In genomic region chr12:28827841-28828240, GRCh38 we compare ENCODE assay signal across 33 cellular contexts.
"Had no signal": no experiment of that assay in that cellular context is flagged by ENCODE, and none has a peak within 500 bp of the region (broad histone marks: within the 10 kb centered on the region; RNA-seq: fewer than 3 reads in every experiment).

No MANE protein-coding gene starts in this region.

- DNase-seq: activated CD4-positive, alpha-beta memory T cell treated with anti-CD3 and anti-CD28 coated beads, Interleukin-2, amount 10 ng/mL, durations not matched to agents 7 days and 5 days; activated CD4-positive, alpha-beta T cell treated with anti-CD3 and anti-CD28 coated beads for 1 hour; activated CD4-positive, alpha-beta T cell treated with anti-CD3 and anti-CD28 coated beads, Interleukin-2, amount 10 ng/mL, durations not matched to agents 7 days and 5 days; activated CD8-positive, alpha-beta memory T cell treated with anti-CD3 and anti-CD28 coated beads, Interleukin-2, amount 50 U/mL, for 48 hours; activated gamma-delta T cell; activated naive CD4-positive, alpha-beta T cell treated with anti-CD3 and anti-CD28 coated beads, Interleukin-2, amount 10 ng/mL, durations not matched to agents 7 days and 5 days; activated naive CD8-positive, alpha-beta T cell treated with anti-CD3 and anti-CD28 coated beads, Interleukin-2, amount 10 ng/mL, durations not matched to agents 7 days and 5 days; activated T-cell treated with anti-CD3 and anti-CD28 coated beads, Interleukin-2, amount 50 U/mL, for 24 hours; dorsolateral prefrontal cortex; effector memory CD4-positive, alpha-beta T cell; head of caudate nucleus; hippocampal formation; kidney; left colon; mucosa of descending colon; occipital lobe; psoas muscle; sigmoid colon; small intestine; stimulated activated CD4-positive, alpha-beta T cell treated with anti-CD3 and anti-CD28 coated beads, Interleukin-4, amount 100 ng/mL, for 24 hours; T1000; trophoblast cell had no signal

- H3K4me1 ChIP-seq: ascending aorta, parathyroid adenoma, psoas muscle, sigmoid colon had no signal

- H2AFZ ChIP-seq: parathyroid adenoma had no signal

- H3K27me3 ChIP-seq: ascending aorta, sigmoid colon had no signal

- H3K9ac ChIP-seq: parathyroid adenoma had no signal

- H3K27me3 Mint-ChIP-seq: activated CD4-positive, alpha-beta memory T cell treated with anti-CD3 and anti-CD28 coated beads, Interleukin-2, amount 10 ng/mL, durations not matched to agents 7 days and 5 days; activated naive CD4-positive, alpha-beta T cell treated with anti-CD3 and anti-CD28 coated beads, Interleukin-2, amount 10 ng/mL, durations not matched to agents 7 days and 5 days; activated naive CD8-positive, alpha-beta T cell treated with anti-CD3 and anti-CD28 coated beads, Interleukin-2, amount 10 ng/mL, durations not matched to agents 7 days and 5 days; activated T-cell treated with anti-CD3 and anti-CD28 coated beads, Interleukin-2, amount 50 U/mL, for 24 hours; brain; natural killer cell treated with Interleukin-12 subunit alpha and Interleukin-12 subunit beta and Interleukin-15 and Interleukin-18, amount 100 ng/mL, for 72 hours; stimulated activated naive CD8-positive, alpha-beta T cell treated with anti-CD3 and anti-CD28 coated beads, Interleukin-15, Interleukin-2, amounts not matched to agents 100 ng/mL and 50 ng/mL, for 24 hours had no signal

- H3K4me3 Mint-ChIP-seq: activated CD4-positive, alpha-beta memory T cell treated with anti-CD3 and anti-CD28 coated beads, Interleukin-2, amount 10 ng/mL, durations not matched to agents 7 days and 5 days; activated CD4-positive, alpha-beta T cell treated with anti-CD3 and anti-CD28 coated beads, Interleukin-2, amount 10 ng/mL, durations not matched to agents 7 days and 5 days; activated naive CD4-positive, alpha-beta T cell treated with anti-CD3 and anti-CD28 coated beads, Interleukin-2, amount 10 ng/mL, durations not matched to agents 7 days and 5 days; activated naive CD8-positive, alpha-beta T cell treated with anti-CD3 and anti-CD28 coated beads, Interleukin-2, amount 10 ng/mL, durations not matched to agents 7 days and 5 days; activated T-cell treated with anti-CD3 and anti-CD28 coated beads, Interleukin-2, amount 50 U/mL, for 24 hours; brain; memory B cell; natural killer cell treated with Interleukin-12 subunit alpha and Interleukin-12 subunit beta and Interleukin-15 and Interleukin-18, amount 100 ng/mL, for 72 hours; stimulated activated effector memory CD8-positive, alpha-beta T cell treated with anti-CD3 and anti-CD28 coated beads, Interleukin-12 subunit alpha, Interleukin-12 subunit beta, amount 100 ng/mL, for 72 hours; stimulated activated naive CD8-positive, alpha-beta T cell treated with anti-CD3 and anti-CD28 coated beads, Interleukin-15, Interleukin-2, amounts not matched to agents 100 ng/mL and 50 ng/mL, for 24 hours had no signal

- H3K36me3 Mint-ChIP-seq: activated naive CD4-positive, alpha-beta T cell treated with anti-CD3 and anti-CD28 coated beads, Interleukin-2, amount 10 ng/mL, durations not matched to agents 7 days and 5 days; activated naive CD8-positive, alpha-beta T cell treated with anti-CD3 and anti-CD28 coated beads, Interleukin-2, amount 10 ng/mL, durations not matched to agents 7 days and 5 days; brain; memory B cell; natural killer cell treated with Interleukin-12 subunit alpha and Interleukin-12 subunit beta and Interleukin-15 and Interleukin-18, amount 100 ng/mL, for 72 hours; stimulated activated effector memory CD8-positive, alpha-beta T cell treated with anti-CD3 and anti-CD28 coated beads, Interleukin-12 subunit alpha, Interleukin-12 subunit beta, amount 100 ng/mL, for 72 hours had no signal

- H3K79me2 ChIP-seq: parathyroid adenoma had no signal

- H3K27ac Mint-ChIP-seq: activated CD4-positive, alpha-beta memory T cell treated with anti-CD3 and anti-CD28 coated beads, Interleukin-2, amount 10 ng/mL, durations not matched to agents 7 days and 5 days; activated CD4-positive, alpha-beta T cell treated with anti-CD3 and anti-CD28 coated beads, Interleukin-2, amount 10 ng/mL, durations not matched to agents 7 days and 5 days; activated naive CD4-positive, alpha-beta T cell treated with anti-CD3 and anti-CD28 coated beads, Interleukin-2, amount 10 ng/mL, durations not matched to agents 7 days and 5 days; activated naive CD8-positive, alpha-beta T cell treated with anti-CD3 and anti-CD28 coated beads, Interleukin-2, amount 10 ng/mL, durations not matched to agents 7 days and 5 days; activated T-cell treated with anti-CD3 and anti-CD28 coated beads, Interleukin-2, amount 50 U/mL, for 24 hours; brain; memory B cell; natural killer cell treated with Interleukin-12 subunit alpha and Interleukin-12 subunit beta and Interleukin-15 and Interleukin-18, amount 100 ng/mL, for 72 hours; stimulated activated effector memory CD8-positive, alpha-beta T cell treated with anti-CD3 and anti-CD28 coated beads, Interleukin-12 subunit alpha, Interleukin-12 subunit beta, amount 100 ng/mL, for 72 hours; stimulated activated naive CD8-positive, alpha-beta T cell treated with anti-CD3 and anti-CD28 coated beads, Interleukin-15, Interleukin-2, amounts not matched to agents 100 ng/mL and 50 ng/mL, for 24 hours had no signal

- ATAC-seq: left colon; mucosa of descending colon; natural killer cell treated with Interleukin-12 subunit alpha and Interleukin-12 subunit beta and Interleukin-15 and Interleukin-18, amount 100 ng/mL, for 72 hours; psoas muscle; stimulated activated effector memory CD8-positive, alpha-beta T cell treated with anti-CD3 and anti-CD28 coated beads, Interleukin-12 subunit alpha, Interleukin-12 subunit beta, amount 100 ng/mL, for 72 hours had no signal

- H3K4me1 Mint-ChIP-seq: activated CD4-positive, alpha-beta memory T cell treated with anti-CD3 and anti-CD28 coated beads, Interleukin-2, amount 10 ng/mL, durations not matched to agents 7 days and 5 days; activated CD4-positive, alpha-beta T cell treated with anti-CD3 and anti-CD28 coated beads, Interleukin-2, amount 10 ng/mL, durations not matched to agents 7 days and 5 days; activated naive CD4-positive, alpha-beta T cell treated with anti-CD3 and anti-CD28 coated beads, Interleukin-2, amount 10 ng/mL, durations not matched to agents 7 days and 5 days; activated naive CD8-positive, alpha-beta T cell treated with anti-CD3 and anti-CD28 coated beads, Interleukin-2, amount 10 ng/mL, durations not matched to agents 7 days and 5 days; brain; memory B cell; stimulated activated effector memory CD8-positive, alpha-beta T cell treated with anti-CD3 and anti-CD28 coated beads, Interleukin-12 subunit alpha, Interleukin-12 subunit beta, amount 100 ng/mL, for 72 hours had no signal

- H3K4me3 ChIP-seq: ascending aorta, coronary artery, dorsolateral prefrontal cortex, mucosa of descending colon, psoas muscle, sigmoid colon, thoracic aorta had no signal

- H3K9me3 ChIP-seq: ascending aorta, mucosa of descending colon, psoas muscle, sigmoid colon, thoracic aorta had no signal

- FAIRE-seq: endothelial cell of umbilical vein, kidney, small intestine, urothelium cell line had no signal

- H3K9me3 Mint-ChIP-seq: activated CD4-positive, alpha-beta memory T cell treated with anti-CD3 and anti-CD28 coated beads, Interleukin-2, amount 10 ng/mL, durations not matched to agents 7 days and 5 days; activated CD4-positive, alpha-beta T cell treated with anti-CD3 and anti-CD28 coated beads, Interleukin-2, amount 10 ng/mL, durations not matched to agents 7 days and 5 days; activated T-cell treated with anti-CD3 and anti-CD28 coated beads, Interleukin-2, amount 50 U/mL, for 24 hours; stimulated activated naive CD8-positive, alpha-beta T cell treated with anti-CD3 and anti-CD28 coated beads, Interleukin-15, Interleukin-2, amounts not matched to agents 100 ng/mL and 50 ng/mL, for 24 hours had no signal

- H3K36me3 ChIP-seq: ascending aorta, sigmoid colon, thoracic aorta had no signal

- H3K27ac ChIP-seq: ascending aorta, coronary artery, dorsolateral prefrontal cortex, parathyroid adenoma, psoas muscle, sigmoid colon, thoracic aorta had no signal
